ENCODE assay signal across 1 cellular context in the genomic region with DNA sequence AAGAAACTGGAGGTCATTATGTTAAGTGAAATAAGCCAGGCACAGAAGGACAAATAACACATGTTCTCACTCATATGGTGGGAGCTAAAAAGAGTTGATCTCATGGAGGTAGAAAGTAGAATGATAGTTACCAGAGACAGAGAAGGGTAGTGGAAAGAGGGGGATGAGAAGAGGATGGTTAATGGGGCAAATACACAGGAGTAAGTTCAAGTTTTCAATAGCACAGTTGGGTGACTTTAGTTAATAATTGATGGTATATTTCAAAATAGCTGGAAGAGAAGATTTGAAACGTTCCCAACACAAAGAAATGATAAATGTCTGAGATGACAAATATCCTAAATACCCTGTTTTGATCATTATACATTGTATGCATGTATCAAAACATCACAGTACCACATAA.
TF ChIP-seq lines count a peak whose summit lies in the region.

No MANE protein-coding gene starts in this region.

TF ChIP-seq in liver, 16 proteins besides CTCF, POLR2A, EP300 and RAD21 (continued from another document):
- TF ChIP-seq, protein P1, sequence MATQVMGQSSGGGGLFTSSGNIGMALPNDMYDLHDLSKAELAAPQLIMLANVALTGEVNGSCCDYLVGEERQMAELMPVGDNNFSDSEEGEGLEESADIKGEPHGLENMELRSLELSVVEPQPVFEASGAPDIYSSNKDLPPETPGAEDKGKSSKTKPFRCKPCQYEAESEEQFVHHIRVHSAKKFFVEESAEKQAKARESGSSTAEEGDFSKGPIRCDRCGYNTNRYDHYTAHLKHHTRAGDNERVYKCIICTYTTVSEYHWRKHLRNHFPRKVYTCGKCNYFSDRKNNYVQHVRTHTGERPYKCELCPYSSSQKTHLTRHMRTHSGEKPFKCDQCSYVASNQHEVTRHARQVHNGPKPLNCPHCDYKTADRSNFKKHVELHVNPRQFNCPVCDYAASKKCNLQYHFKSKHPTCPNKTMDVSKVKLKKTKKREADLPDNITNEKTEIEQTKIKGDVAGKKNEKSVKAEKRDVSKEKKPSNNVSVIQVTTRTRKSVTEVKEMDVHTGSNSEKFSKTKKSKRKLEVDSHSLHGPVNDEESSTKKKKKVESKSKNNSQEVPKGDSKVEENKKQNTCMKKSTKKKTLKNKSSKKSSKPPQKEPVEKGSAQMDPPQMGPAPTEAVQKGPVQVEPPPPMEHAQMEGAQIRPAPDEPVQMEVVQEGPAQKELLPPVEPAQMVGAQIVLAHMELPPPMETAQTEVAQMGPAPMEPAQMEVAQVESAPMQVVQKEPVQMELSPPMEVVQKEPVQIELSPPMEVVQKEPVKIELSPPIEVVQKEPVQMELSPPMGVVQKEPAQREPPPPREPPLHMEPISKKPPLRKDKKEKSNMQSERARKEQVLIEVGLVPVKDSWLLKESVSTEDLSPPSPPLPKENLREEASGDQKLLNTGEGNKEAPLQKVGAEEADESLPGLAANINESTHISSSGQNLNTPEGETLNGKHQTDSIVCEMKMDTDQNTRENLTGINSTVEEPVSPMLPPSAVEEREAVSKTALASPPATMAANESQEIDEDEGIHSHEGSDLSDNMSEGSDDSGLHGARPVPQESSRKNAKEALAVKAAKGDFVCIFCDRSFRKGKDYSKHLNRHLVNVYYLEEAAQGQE (IDR thresholded peaks at IDR 0.05) = peak; percentile 30
- TF ChIP-seq NR2F2 (IDR thresholded peaks at IDR 0.05) (no peak), HNF4G (IDR thresholded peaks at IDR 0.05) (no peak), GABPA (IDR thresholded peaks at IDR 0.05 in 1 of 2, conservative IDR thresholded peaks at IDR 0.05 in 1 of 2) (no peak), TAF1 (conservative IDR thresholded peaks at IDR 0.05) (peak; percentile 28), JUND (IDR thresholded peaks at IDR 0.05) (no peak), SP1 (IDR thresholded peaks at IDR 0.05) (peak; percentile 61), YY1 (IDR thresholded peaks at IDR 0.05) (peak; percentile 51), RXRA (IDR thresholded peaks at IDR 0.05) (peak; percentile 44 to 63), FOXA2 (IDR thresholded peaks at IDR 0.05) (peak; percentile 45)
- TF ChIP-seq, protein P2, sequence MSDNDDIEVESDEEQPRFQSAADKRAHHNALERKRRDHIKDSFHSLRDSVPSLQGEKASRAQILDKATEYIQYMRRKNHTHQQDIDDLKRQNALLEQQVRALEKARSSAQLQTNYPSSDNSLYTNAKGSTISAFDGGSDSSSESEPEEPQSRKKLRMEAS (IDR thresholded peaks at IDR 0.05) = no peak
- TF ChIP-seq, protein P3, sequence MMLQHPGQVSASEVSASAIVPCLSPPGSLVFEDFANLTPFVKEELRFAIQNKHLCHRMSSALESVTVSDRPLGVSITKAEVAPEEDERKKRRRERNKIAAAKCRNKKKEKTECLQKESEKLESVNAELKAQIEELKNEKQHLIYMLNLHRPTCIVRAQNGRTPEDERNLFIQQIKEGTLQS (IDR thresholded peaks at IDR 0.05) = peak; percentile 18
